ENCODE assay signal across 20 cellular contexts in genomic region chr17:11245792-11246191, GRCh38. TPM values are rescaled to one million over a fixed set of nuclear protein-coding genes. Genes with fewer than 3 reads are reported as not detected.
DNase-seq lines count a peak whose midpoint lies in the region; ATAC-seq and TF ChIP-seq lines count a peak whose summit lies in the region.
"Had no signal": no experiment of that assay in that cellular context is flagged by ENCODE, and none has a peak within 500 bp of the region (broad histone marks: within the 10 kb centered on the region; RNA-seq: fewer than 3 reads in every experiment).

No MANE protein-coding gene starts in this region.

- H3K27ac ChIP-seq in A673 (ENCODE audit: low read depth, low read length, poor library complexity, severe bottlenecking): peak overlapping the region; percentile 82

- no peaks in the 10 kb centered on the region for H3K27me3 ChIP-seq in A673 (replicated peaks; ENCODE audit: insufficient read depth, low read depth, low read length, poor library complexity)
- H3K27me3 ChIP-seq: BE2C had no signal

- no peaks in the 10 kb centered on the region for H3K9me3 ChIP-seq in A673 (ENCODE audit: low read depth, low read length, poor library complexity, severe bottlenecking)
- H3K9me3 ChIP-seq: BE2C had no signal

- ATAC-seq in HG03139 (IDR thresholded peaks at IDR 0.05; ENCODE audit: unreplicated experiment): no peak

- peaks cover 70% of the 10 kb centered on the region for H3K4me1 ChIP-seq in A673 (ENCODE audit: insufficient read depth, low read length, poor library complexity, severe bottlenecking)
- H3K4me1 ChIP-seq: BE2C, HAP-1 had no signal

- H3K36me3 ChIP-seq in A673 (ENCODE audit: insufficient read depth, low read length, poor library complexity, severe bottlenecking): peaks cover 17% of the 10 kb centered on the region
- H3K36me3 ChIP-seq: BE2C, HAP-1 had no signal

- in situ Hi-C loops in GM13976 (cut with MboI; ENCODE audit: low sequenced_read_pairs, unreplicated experiment): no loop called here

- H3K4me3 ChIP-seq in A673 (ENCODE audit: low read depth, low read length, poor library complexity, severe bottlenecking): no peak overlapping the region
- H3K4me3 ChIP-seq: HAP-1 had no signal

- CTCF ChIA-PET in A673 (lab: Charles Lee): interaction anchor here (1.1 kb wide), 1 partner anchor 51 kb away, joined by 4 read pairs; no protein-coding TSS in a partner anchor

- POLR2A ChIA-PET in A673 (lab: Charles Lee; ENCODE audit: low non-redundant PET): interaction anchor here (0.7 kb wide), 1 partner anchor 12 kb away, joined by 3 read pairs; no protein-coding TSS in a partner anchor

- DNase-seq in A673 (ENCODE audit: low spot score) (peak; percentile 45), Ammon's horn (ENCODE audit: low spot score) (peak; percentile 45), globus pallidus (ENCODE audit: low spot score) (peak; percentile 19), midbrain (lab: John Stamatoyannopoulos, UW) (peak; percentile 47), GM13976 (ENCODE audit: low spot score) (no peak), retina (no peak)
- DNase-seq: BE2C; Calu3; CD4-positive, alpha-beta memory T cell; COR-L47; DMS53; DMS79 treated with DMSO at 0.1 percent for 48 hours; GF-D8; GOT3; HFFc6 had no signal

- BruUV-seq in A673 (replicated peaks; lab: Mats Ljungman, UMichigan): no TSS peak

- intact Hi-C loops in A673 (cut with micrococcal nuclease; ENCODE audit: unreplicated experiment): loop anchor here (1.0 kb wide), 1 partner anchor 270 kb away; no protein-coding TSS in a partner anchor

- TF ChIP-seq CTCF in A673 (conservative IDR thresholded peaks at IDR 0.05; ENCODE audit: low read depth, low read length): no peak
- no peak for TF ChIP-seq CTCF in GM13976 (IDR thresholded peaks at IDR 0.05; ENCODE audit: borderline replicate concordance, control extremely low read depth, extremely low read depth, insufficient read depth, missing control alignments)

RNA-seq across cellular contexts. Expression of gene SHISA6, which starts 4.8 kb away (rescaled TPM):
- 40.0 and 42.0 TPM in 2 replicates for total RNA-seq in A673 (2021)
- total RNA-seq: A172; Calu3; CD4-positive, alpha-beta memory T cell; Daoy; G401; HFFc6 had no signal

Comparison
In these comparisons a context has a peak if more than half of its experiments do, and no peak if none do; other contexts are left out.
1. DNase-seq: peak in A673 (single experiment), Ammon's horn (single experiment), globus pallidus (single experiment) and midbrain (single experiment); none in GM13976 (single experiment) and retina (single experiment).